Comparison of ENCODE assay signal across 9 cellular contexts in the genomic region with DNA sequence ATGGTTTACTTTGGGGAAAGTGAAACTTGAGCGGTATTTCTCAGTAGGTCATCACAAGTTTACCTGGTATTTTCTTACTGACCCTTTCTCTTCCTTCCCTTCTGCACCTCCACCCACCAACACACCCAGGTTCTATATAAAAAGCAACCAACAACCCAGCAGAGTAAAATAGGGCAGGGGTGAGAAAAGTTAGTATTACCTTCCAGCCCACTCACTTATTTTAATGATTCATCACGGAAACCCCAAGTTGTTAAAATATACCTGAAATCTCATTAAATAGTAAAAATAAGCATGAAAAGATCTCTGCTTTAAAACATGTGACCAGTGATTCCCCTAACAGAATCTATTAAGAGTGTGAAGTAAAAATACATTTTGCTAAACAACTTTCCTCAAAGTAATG.
DNase-seq lines count a peak whose midpoint lies in the region; ATAC-seq lines count a peak whose summit lies in the region.
"Had no signal": no experiment of that assay in that cellular context is flagged by ENCODE, and none has a peak within 500 bp of the region (broad histone marks: within the 10 kb centered on the region; RNA-seq: fewer than 3 reads in every experiment).

No MANE protein-coding gene starts in this region.

- DNase-seq in activated T-cell treated with anti-CD3 and anti-CD28 coated beads, Interleukin-2, amount 50 U/mL, for 72 hours: no peak
- DNase-seq in activated T-cell treated with anti-CD3 and anti-CD28 coated beads, Interleukin-2, amount 50 U/mL, for 1 hour: no peak
- DNase-seq in amygdala (lab: John Stamatoyannopoulos, UW) (no peak), AML-193 (lab: John Stamatoyannopoulos, UW) (no peak), DMS153 (lab: John Stamatoyannopoulos, UW) (no peak)
- DNase-seq: NCI-H1436 treated with DMSO at 0.1 percent for 48 hours had no signal

- peaks cover 37% of the 10 kb centered on the region for H3K4me1 Mint-ChIP-seq in activated T-cell treated with anti-CD3 and anti-CD28 coated beads, Interleukin-2, amount 50 U/mL, for 72 hours (ENCODE audit: low read depth)
- peaks cover 73% of the 10 kb centered on the region for H3K4me1 Mint-ChIP-seq in stimulated activated naive CD8-positive, alpha-beta T cell treated with anti-CD3 and anti-CD28 coated beads, Interleukin-15, Interleukin-2, amounts not matched to agents 100 ng/mL and 50 ng/mL, for 24 hours (ENCODE audit: low read depth)

- H3K9me3 Mint-ChIP-seq in activated T-cell treated with anti-CD3 and anti-CD28 coated beads, Interleukin-2, amount 50 U/mL, for 72 hours: no peaks in the 10 kb centered on the region
- no peaks in the 10 kb centered on the region for H3K9me3 Mint-ChIP-seq in stimulated activated naive CD8-positive, alpha-beta T cell treated with anti-CD3 and anti-CD28 coated beads, Interleukin-15, Interleukin-2, amounts not matched to agents 100 ng/mL and 50 ng/mL, for 24 hours

- ATAC-seq in activated T-cell treated with anti-CD3 and anti-CD28 coated beads, Interleukin-2, amount 50 U/mL, for 72 hours (replicated peaks in 1 of 2): peak in 1 of 2 donors; percentile 51
- ATAC-seq in HG02571 (IDR thresholded peaks at IDR 0.05; ENCODE audit: unreplicated experiment) (peak; percentile 89), HG03520 (IDR thresholded peaks at IDR 0.05; ENCODE audit: unreplicated experiment) (peak; percentile 64)

- H3K4me3 Mint-ChIP-seq in activated T-cell treated with anti-CD3 and anti-CD28 coated beads, Interleukin-2, amount 50 U/mL, for 72 hours: peak overlapping the region in 1 of 2 donors; percentile 75
- peak overlapping the region; percentile 32 for H3K4me3 Mint-ChIP-seq in stimulated activated naive CD8-positive, alpha-beta T cell treated with anti-CD3 and anti-CD28 coated beads, Interleukin-15, Interleukin-2, amounts not matched to agents 100 ng/mL and 50 ng/mL, for 24 hours

- H3K27me3 Mint-ChIP-seq in activated T-cell treated with anti-CD3 and anti-CD28 coated beads, Interleukin-2, amount 50 U/mL, for 72 hours (ENCODE audit: low read depth): no peaks in the 10 kb centered on the region
- H3K27me3 Mint-ChIP-seq in stimulated activated naive CD8-positive, alpha-beta T cell treated with anti-CD3 and anti-CD28 coated beads, Interleukin-15, Interleukin-2, amounts not matched to agents 100 ng/mL and 50 ng/mL, for 24 hours: no peaks in the 10 kb centered on the region

- H3K27ac Mint-ChIP-seq in activated T-cell treated with anti-CD3 and anti-CD28 coated beads, Interleukin-2, amount 50 U/mL, for 72 hours: peak overlapping the region; percentile 91
- peak overlapping the region; percentile 88 for H3K27ac Mint-ChIP-seq in stimulated activated naive CD8-positive, alpha-beta T cell treated with anti-CD3 and anti-CD28 coated beads, Interleukin-15, Interleukin-2, amounts not matched to agents 100 ng/mL and 50 ng/mL, for 24 hours

- H3K36me3 Mint-ChIP-seq in activated T-cell treated with anti-CD3 and anti-CD28 coated beads, Interleukin-2, amount 50 U/mL, for 72 hours (ENCODE audit: insufficient read depth in 2 of 2): peaks cover 1% of the 10 kb centered on the region in 2 donors
- peaks cover 23% of the 10 kb centered on the region for H3K36me3 Mint-ChIP-seq in stimulated activated naive CD8-positive, alpha-beta T cell treated with anti-CD3 and anti-CD28 coated beads, Interleukin-15, Interleukin-2, amounts not matched to agents 100 ng/mL and 50 ng/mL, for 24 hours (ENCODE audit: low read depth)
